28 cellular contexts compared by ENCODE assay signal in genomic region chr4:183383606-183384005, GRCh38.
"Had no signal": no experiment of that assay in that cellular context is flagged by ENCODE, and none has a peak within 500 bp of the region (broad histone marks: within the 10 kb centered on the region; RNA-seq: fewer than 3 reads in every experiment).

No MANE protein-coding gene starts in this region.

- H3K36me3 ChIP-seq: adrenal gland, esophagus squamous epithelium, gastroesophageal sphincter had no signal

- H3K4me3 Mint-ChIP-seq: activated CD4-positive, alpha-beta memory T cell treated with anti-CD3 and anti-CD28 coated beads for 36 hours; activated CD4-positive, alpha-beta T cell treated with anti-CD3 and anti-CD28 coated beads for 36 hours; activated CD4-positive, alpha-beta T cell treated with anti-CD3 and anti-CD28 coated beads, Interleukin-2, amount 10 ng/mL, durations not matched to agents 24 days and 14 days; activated CD8-positive, alpha-beta T cell treated with anti-CD3 and anti-CD28 coated beads, Interleukin-2, amount 10 ng/mL, durations not matched to agents 7 days and 5 days; activated naive CD4-positive, alpha-beta T cell treated with anti-CD3 and anti-CD28 coated beads for 36 hours; activated naive CD4-positive, alpha-beta T cell treated with anti-CD3 and anti-CD28 coated beads, Interleukin-2, amount 50 U/mL, for 24 hours; activated naive CD8-positive, alpha-beta T cell treated with anti-CD3 and anti-CD28 coated beads for 36 hours; activated naive CD8-positive, alpha-beta T cell treated with anti-CD3 and anti-CD28 coated beads, Interleukin-2, amount 50 U/mL, for 24 hours; activated T-cell treated with anti-CD3 and anti-CD28 coated beads, Interleukin-2, amount 50 U/mL, for 4 hours; activated T-helper 17 cell treated with anti-CD3 and anti-CD28 coated beads, Interleukin-2, amount 50 U/mL, for 72 hours; dendritic cell treated with granulocyte-macrophage colony-stimulating factor and Interleukin-4, amounts not matched to agents 40 ng/mL and 50 ng/mL, for 4 days had no signal

- H3K36me3 Mint-ChIP-seq: activated CD4-positive, alpha-beta memory T cell treated with anti-CD3 and anti-CD28 coated beads for 36 hours; activated naive CD4-positive, alpha-beta T cell treated with anti-CD3 and anti-CD28 coated beads, Interleukin-2, amount 50 U/mL, for 24 hours; activated naive CD8-positive, alpha-beta T cell treated with anti-CD3 and anti-CD28 coated beads for 36 hours had no signal

- H3K4me1 ChIP-seq: adrenal gland, body of pancreas, gastroesophageal sphincter had no signal

- H3K27me3 Mint-ChIP-seq: activated CD4-positive, alpha-beta T cell treated with anti-CD3 and anti-CD28 coated beads, Interleukin-2, amount 10 ng/mL, durations not matched to agents 24 days and 14 days; activated naive CD4-positive, alpha-beta T cell treated with anti-CD3 and anti-CD28 coated beads, Interleukin-2, amount 50 U/mL, for 24 hours; activated naive CD8-positive, alpha-beta T cell treated with anti-CD3 and anti-CD28 coated beads for 36 hours had no signal

- H3K9me3 Mint-ChIP-seq: activated naive CD8-positive, alpha-beta T cell treated with anti-CD3 and anti-CD28 coated beads, Interleukin-2, amount 50 U/mL, for 24 hours; activated T-helper 17 cell treated with anti-CD3 and anti-CD28 coated beads, Interleukin-2, amount 50 U/mL, for 72 hours had no signal

- DNase-seq: activated CD4-positive, alpha-beta memory T cell treated with anti-CD3 and anti-CD28 coated beads for 36 hours; activated CD4-positive, alpha-beta T cell treated with anti-CD3 and anti-CD28 coated beads for 36 hours; activated CD4-positive, alpha-beta T cell treated with anti-CD3 and anti-CD28 coated beads, Interleukin-2, amount 10 ng/mL, durations not matched to agents 24 days and 14 days; activated CD4-positive, CD25-positive, alpha-beta regulatory T cell; activated CD4-positive, CD25-positive, alpha-beta regulatory T cell treated with anti-CD3 and anti-CD28 coated beads, Interleukin-2, amount 50 U/mL, for 72 hours; activated CD8-positive, alpha-beta memory T cell treated with anti-CD3 and anti-CD28 coated beads, Interleukin-2, amount 50 U/mL, for 48 hours; activated CD8-positive, alpha-beta T cell treated with anti-CD3 and anti-CD28 coated beads, Interleukin-2, amount 10 ng/mL, durations not matched to agents 7 days and 5 days; activated effector memory CD4-positive, alpha-beta T cell treated with anti-CD3 and anti-CD28 coated beads, Interleukin-2, amount 50 U/mL, for 16 hours; activated naive CD4-positive, alpha-beta T cell treated with anti-CD3 and anti-CD28 coated beads for 36 hours; activated naive CD8-positive, alpha-beta T cell treated with anti-CD3 and anti-CD28 coated beads for 36 hours; activated naive CD8-positive, alpha-beta T cell treated with anti-CD3 and anti-CD28 coated beads, Interleukin-2, amount 50 U/mL, for 24 hours; activated T-cell treated with anti-CD3 and anti-CD28 coated beads, Interleukin-2, amount 50 U/mL, for 4 hours; amygdala; aorta; body of pancreas; central memory CD4-positive, alpha-beta T cell; cerebellar nuclear complex; dorsolateral prefrontal cortex; effector memory CD4-positive, alpha-beta T cell; esophagus squamous epithelium; foreskin melanocyte; T-helper 2 cell had no signal

- ATAC-seq: activated CD4-positive, alpha-beta T cell treated with anti-CD3 and anti-CD28 coated beads for 36 hours; activated CD8-positive, alpha-beta T cell treated with anti-CD3 and anti-CD28 coated beads, Interleukin-2, amount 10 ng/mL, durations not matched to agents 7 days and 5 days; activated naive CD8-positive, alpha-beta T cell treated with anti-CD3 and anti-CD28 coated beads, Interleukin-2, amount 50 U/mL, for 24 hours; activated T-cell treated with anti-CD3 and anti-CD28 coated beads, Interleukin-2, amount 50 U/mL, for 4 hours; activated T-helper 17 cell treated with anti-CD3 and anti-CD28 coated beads, Interleukin-2, amount 50 U/mL, for 72 hours; body of pancreas; gastroesophageal sphincter had no signal

- H3K4me3 ChIP-seq: adrenal gland, body of pancreas, coronary artery, dorsolateral prefrontal cortex, esophagus squamous epithelium, gastroesophageal sphincter had no signal

- H3K4me1 Mint-ChIP-seq: activated CD4-positive, alpha-beta T cell treated with anti-CD3 and anti-CD28 coated beads for 36 hours; activated CD4-positive, alpha-beta T cell treated with anti-CD3 and anti-CD28 coated beads, Interleukin-2, amount 10 ng/mL, durations not matched to agents 24 days and 14 days; activated naive CD4-positive, alpha-beta T cell treated with anti-CD3 and anti-CD28 coated beads, Interleukin-2, amount 50 U/mL, for 24 hours; activated naive CD8-positive, alpha-beta T cell treated with anti-CD3 and anti-CD28 coated beads for 36 hours; activated naive CD8-positive, alpha-beta T cell treated with anti-CD3 and anti-CD28 coated beads, Interleukin-2, amount 50 U/mL, for 24 hours; activated T-helper 17 cell treated with anti-CD3 and anti-CD28 coated beads, Interleukin-2, amount 50 U/mL, for 72 hours had no signal

- H3K27ac Mint-ChIP-seq: activated CD4-positive, alpha-beta memory T cell treated with anti-CD3 and anti-CD28 coated beads for 36 hours; activated CD4-positive, alpha-beta T cell treated with anti-CD3 and anti-CD28 coated beads for 36 hours; activated CD4-positive, alpha-beta T cell treated with anti-CD3 and anti-CD28 coated beads, Interleukin-2, amount 10 ng/mL, durations not matched to agents 24 days and 14 days; activated CD8-positive, alpha-beta T cell treated with anti-CD3 and anti-CD28 coated beads, Interleukin-2, amount 10 ng/mL, durations not matched to agents 7 days and 5 days; activated naive CD4-positive, alpha-beta T cell treated with anti-CD3 and anti-CD28 coated beads for 36 hours; activated naive CD4-positive, alpha-beta T cell treated with anti-CD3 and anti-CD28 coated beads, Interleukin-2, amount 50 U/mL, for 24 hours; activated naive CD8-positive, alpha-beta T cell treated with anti-CD3 and anti-CD28 coated beads for 36 hours; activated naive CD8-positive, alpha-beta T cell treated with anti-CD3 and anti-CD28 coated beads, Interleukin-2, amount 50 U/mL, for 24 hours; activated T-helper 17 cell treated with anti-CD3 and anti-CD28 coated beads, Interleukin-2, amount 50 U/mL, for 72 hours; dendritic cell treated with granulocyte-macrophage colony-stimulating factor and Interleukin-4, amounts not matched to agents 40 ng/mL and 50 ng/mL, for 4 days had no signal

- H3K9me3 ChIP-seq: adrenal gland had no signal

- H3K27ac ChIP-seq: adrenal gland, body of pancreas, coronary artery, dorsolateral prefrontal cortex, esophagus squamous epithelium, gastroesophageal sphincter had no signal

- H3K27me3 ChIP-seq: body of pancreas had no signal
